ENCODE assay signal across 14 cellular contexts in genomic region chr18:46055841-46056240, GRCh38. TPM values are rescaled to one million over a fixed set of nuclear protein-coding genes. Genes with fewer than 3 reads are reported as not detected.
DNase-seq lines count a peak whose midpoint lies in the region; ATAC-seq lines count a peak whose summit lies in the region.
"Had no signal": no experiment of that assay in that cellular context is flagged by ENCODE, and none has a peak within 500 bp of the region (broad histone marks: within the 10 kb centered on the region; RNA-seq: fewer than 3 reads in every experiment).

No MANE protein-coding gene starts in this region.

- WGBS in neuronal stem cell (ENCODE audit: extremely low coverage in 2 of 2, insufficient read length in 2 of 2, insufficient replicate concordance in 1 of 2), 2 donors: no CpG with 5 or more reads among the region's 4 CpGs

- no peak overlapping the region for H2BK5ac ChIP-seq in neuronal stem cell (ENCODE audit: low read length)

- H3K9me3 ChIP-seq in neuronal stem cell (replicated peaks in 1 of 2; ENCODE audit: control insufficient read depth in 2 of 2, insufficient read depth in 1 of 2, low read depth in 1 of 2, low read length in 2 of 2): no peaks in the 10 kb centered on the region

- no peaks in the 10 kb centered on the region for H3K27me3 ChIP-seq in neuronal stem cell (ENCODE audit: control insufficient read depth in 3 of 3, insufficient read depth in 3 of 3, low read depth in 1 of 3, low read length in 3 of 3)

- intact Hi-C loops in head of caudate nucleus (cut with DNase I): no loop called here

- H3K14ac ChIP-seq in neuronal stem cell (ENCODE audit: low read length): no peak overlapping the region

- H3K9me3 Mint-ChIP-seq in activated CD8-positive, alpha-beta memory T cell treated with anti-CD3 and anti-CD28 coated beads, Interleukin-2, amount 10 ng/mL, durations not matched to agents 7 days and 5 days (ENCODE audit: low read depth): no peaks in the 10 kb centered on the region
- no peaks in the 10 kb centered on the region for H3K9me3 Mint-ChIP-seq in activated T-helper 17 cell treated with anti-CD3 and anti-CD28 coated beads, Interleukin-2, amount 50 U/mL, for 72 hours
- H3K9me3 Mint-ChIP-seq: activated B cell treated with CpG ODN at 0.5 μM for 24 hours, endodermal cell had no signal

- no peaks in the 10 kb centered on the region for H3K79me1 ChIP-seq in neuronal stem cell (ENCODE audit: low read depth, low read length)

- H2BK15ac ChIP-seq in neuronal stem cell (ENCODE audit: low read length): no peak overlapping the region

- no peak overlapping the region for H2BK120ac ChIP-seq in neuronal stem cell (ENCODE audit: low read depth, low read length)

- H3K4ac ChIP-seq in neuronal stem cell (ENCODE audit: low read length): no peak overlapping the region

- no peak for DNase-seq in activated CD8-positive, alpha-beta memory T cell treated with anti-CD3 and anti-CD28 coated beads, Interleukin-2, amount 10 ng/mL, durations not matched to agents 7 days and 5 days
- DNase-seq in activated CD8-positive, alpha-beta memory T cell treated with anti-CD3 and anti-CD28 coated beads, Interleukin-2, amount 50 U/mL, for 4 hours: no peak
- no peak for DNase-seq in neuronal stem cell (ENCODE audit: low spot score)
- no peak for DNase-seq in SIG-M5 (lab: John Stamatoyannopoulos, UW)
- no peak for DNase-seq in GDM1 (lab: John Stamatoyannopoulos, UW)
- DNase-seq in head of caudate nucleus: no peak
- DNase-seq: activated B cell treated with CpG ODN at 0.5 μM for 24 hours; anterior cingulate cortex; endodermal cell; hippocampal formation; NCI-H345; stimulated activated naive CD4-positive, alpha-beta T cell treated with Interleukin-2 at 50 U/mL for 16 hours had no signal

- no peak overlapping the region for H2AK5ac ChIP-seq in neuronal stem cell (ENCODE audit: low read depth, low read length)

- peak overlapping the region; percentile 85 for H3K27ac Mint-ChIP-seq in activated CD8-positive, alpha-beta memory T cell treated with anti-CD3 and anti-CD28 coated beads, Interleukin-2, amount 10 ng/mL, durations not matched to agents 7 days and 5 days
- H3K27ac Mint-ChIP-seq in activated T-helper 17 cell treated with anti-CD3 and anti-CD28 coated beads, Interleukin-2, amount 50 U/mL, for 72 hours: peak overlapping the region; percentile 77
- H3K27ac Mint-ChIP-seq: activated B cell treated with CpG ODN at 0.5 μM for 24 hours, endodermal cell had no signal

- H2BK12ac ChIP-seq in neuronal stem cell (ENCODE audit: low read length): no peak overlapping the region

- no peaks in the 10 kb centered on the region for H3K36me3 Mint-ChIP-seq in activated CD8-positive, alpha-beta memory T cell treated with anti-CD3 and anti-CD28 coated beads, Interleukin-2, amount 10 ng/mL, durations not matched to agents 7 days and 5 days
- H3K36me3 Mint-ChIP-seq in activated T-helper 17 cell treated with anti-CD3 and anti-CD28 coated beads, Interleukin-2, amount 50 U/mL, for 72 hours (ENCODE audit: low read depth): no peaks in the 10 kb centered on the region

- no peak overlapping the region for H3K9ac ChIP-seq in neuronal stem cell (ENCODE audit: low read depth, low read length, poor library complexity)

- ATAC-seq in activated CD8-positive, alpha-beta memory T cell treated with anti-CD3 and anti-CD28 coated beads, Interleukin-2, amount 10 ng/mL, durations not matched to agents 7 days and 5 days: peak; percentile 37
- peak; percentile 43 for ATAC-seq in HG03066 (IDR thresholded peaks at IDR 0.05; ENCODE audit: low read depth, unreplicated experiment)
- ATAC-seq in activated T-helper 17 cell treated with anti-CD3 and anti-CD28 coated beads, Interleukin-2, amount 50 U/mL, for 72 hours (replicated peaks): no peak

- CTCF ChIA-PET in activated CD8-positive, alpha-beta memory T cell treated with anti-CD3 and anti-CD28 coated beads, Interleukin-2, amount 10 ng/mL, durations not matched to agents 7 days and 5 days (lab: Charles Lee): interaction anchor here (0.6 to 2.5 kb wide), 10 partner anchors 9 to 390 kb away, joined by 3 to 30 read pairs (median 3); partner anchors contain the start of gene PSTPIP2

- H3K4me1 ChIP-seq in neuronal stem cell (ENCODE audit: control insufficient read depth in 2 of 2, insufficient read depth in 1 of 2, low read depth in 1 of 2, low read length in 2 of 2): no peaks in the 10 kb centered on the region

- no peak overlapping the region for H4K8ac ChIP-seq in neuronal stem cell (ENCODE audit: low read depth, low read length)

- no peak overlapping the region for H3K27ac ChIP-seq in neuronal stem cell (replicated peaks; ENCODE audit: low read length)

- H3K4me3 Mint-ChIP-seq in activated CD8-positive, alpha-beta memory T cell treated with anti-CD3 and anti-CD28 coated beads, Interleukin-2, amount 10 ng/mL, durations not matched to agents 7 days and 5 days: peak overlapping the region; percentile 20
- peak overlapping the region; percentile 62 for H3K4me3 Mint-ChIP-seq in activated T-helper 17 cell treated with anti-CD3 and anti-CD28 coated beads, Interleukin-2, amount 50 U/mL, for 72 hours
- H3K4me3 Mint-ChIP-seq: activated B cell treated with CpG ODN at 0.5 μM for 24 hours, endodermal cell had no signal

- peak overlapping the region in 1 of 2 donors; percentile 34 for H3K4me3 ChIP-seq in neuronal stem cell (ENCODE audit: low read length in 2 of 2)

- H3K4me2 ChIP-seq in neuronal stem cell (ENCODE audit: insufficient read depth, low read length, poor library complexity, severe bottlenecking): no peak overlapping the region

- H4K91ac ChIP-seq in neuronal stem cell (ENCODE audit: low read depth, low read length, poor library complexity): no peak overlapping the region

- no peak overlapping the region for H2AFZ ChIP-seq in neuronal stem cell (ENCODE audit: low read length)

- no peaks in the 10 kb centered on the region for H3K36me3 ChIP-seq in neuronal stem cell (replicated peaks in 1 of 2; ENCODE audit: control insufficient read depth in 2 of 2, insufficient read depth in 2 of 2, low read length in 2 of 2)

- no peak overlapping the region for H3K18ac ChIP-seq in neuronal stem cell (ENCODE audit: low read length)

- H3K4me1 Mint-ChIP-seq in activated CD8-positive, alpha-beta memory T cell treated with anti-CD3 and anti-CD28 coated beads, Interleukin-2, amount 10 ng/mL, durations not matched to agents 7 days and 5 days: peaks cover 29% of the 10 kb centered on the region
- peaks cover 35% of the 10 kb centered on the region for H3K4me1 Mint-ChIP-seq in activated T-helper 17 cell treated with anti-CD3 and anti-CD28 coated beads, Interleukin-2, amount 50 U/mL, for 72 hours
- H3K4me1 Mint-ChIP-seq: activated B cell treated with CpG ODN at 0.5 μM for 24 hours had no signal

- no peaks in the 10 kb centered on the region for H3K27me3 Mint-ChIP-seq in activated CD8-positive, alpha-beta memory T cell treated with anti-CD3 and anti-CD28 coated beads, Interleukin-2, amount 10 ng/mL, durations not matched to agents 7 days and 5 days
- no peaks in the 10 kb centered on the region for H3K27me3 Mint-ChIP-seq in activated T-helper 17 cell treated with anti-CD3 and anti-CD28 coated beads, Interleukin-2, amount 50 U/mL, for 72 hours
- H3K27me3 Mint-ChIP-seq: activated B cell treated with CpG ODN at 0.5 μM for 24 hours had no signal

- peak overlapping the region; percentile 25 for H3K23ac ChIP-seq in neuronal stem cell (ENCODE audit: low read depth, low read length, poor library complexity)

RNA-seq across cellular contexts. Expression of gene PSTPIP2, which starts 16.2 kb away (rescaled TPM):
- 10 to 100 TPM in 1 of 2 experiments, 1 to 10 TPM in 1; 4.1 to 16.1 TPM for total RNA-seq in activated CD8-positive, alpha-beta memory T cell treated with anti-CD3 and anti-CD28 coated beads, Interleukin-2, amount 10 ng/mL, durations not matched to agents 7 days and 5 days
- total RNA-seq in activated T-helper 17 cell treated with anti-CD3 and anti-CD28 coated beads, Interleukin-2, amount 50 U/mL, for 72 hours: 1 to 10 TPM; 4.3 to 8.1 TPM
- polyA plus RNA-seq in neuronal stem cell (2013, experiment 1 of 2): 5.1 TPM
- polyA plus RNA-seq in neuronal stem cell (2013, experiment 2 of 2): 5.4 TPM

RNA-seq across cellular contexts. Expression of gene ATP5F1A, which starts 42.3 kb away (rescaled TPM):
- total RNA-seq in activated CD8-positive, alpha-beta memory T cell treated with anti-CD3 and anti-CD28 coated beads, Interleukin-2, amount 10 ng/mL, durations not matched to agents 7 days and 5 days: 100 to 1,000 TPM; 341 to 485 TPM
- 100 to 1,000 TPM; 278 to 511 TPM for total RNA-seq in activated T-helper 17 cell treated with anti-CD3 and anti-CD28 coated beads, Interleukin-2, amount 50 U/mL, for 72 hours
- polyA plus RNA-seq in neuronal stem cell (2013, experiment 1 of 2): 409 TPM
- 407 TPM for polyA plus RNA-seq in neuronal stem cell (2013, experiment 2 of 2)

RNA-seq across cellular contexts. Expression of gene HAUS1, which starts 48.3 kb away (rescaled TPM):
- 10 to 100 TPM; 57.4 to 59.2 TPM for total RNA-seq in activated CD8-positive, alpha-beta memory T cell treated with anti-CD3 and anti-CD28 coated beads, Interleukin-2, amount 10 ng/mL, durations not matched to agents 7 days and 5 days
- 10 to 100 TPM; 34.3 to 54.5 TPM for total RNA-seq in activated T-helper 17 cell treated with anti-CD3 and anti-CD28 coated beads, Interleukin-2, amount 50 U/mL, for 72 hours
- 220 TPM for polyA plus RNA-seq in neuronal stem cell (2013, experiment 1 of 2)
- 231 TPM for polyA plus RNA-seq in neuronal stem cell (2013, experiment 2 of 2)
